In genomic region chr4:1822568-1823544, GRCh38 we compare ENCODE assay signal across 1 cellular context.
A peak's percentile ranks its signal among the peaks of the same experiment; 100 is the strongest.
TF ChIP-seq lines count a peak whose summit lies in the region.

No MANE protein-coding gene starts in this region.

TF ChIP-seq in HepG2, 621 proteins besides CTCF, POLR2A, EP300 and RAD21:
- TF ChIP-seq, protein P1, sequence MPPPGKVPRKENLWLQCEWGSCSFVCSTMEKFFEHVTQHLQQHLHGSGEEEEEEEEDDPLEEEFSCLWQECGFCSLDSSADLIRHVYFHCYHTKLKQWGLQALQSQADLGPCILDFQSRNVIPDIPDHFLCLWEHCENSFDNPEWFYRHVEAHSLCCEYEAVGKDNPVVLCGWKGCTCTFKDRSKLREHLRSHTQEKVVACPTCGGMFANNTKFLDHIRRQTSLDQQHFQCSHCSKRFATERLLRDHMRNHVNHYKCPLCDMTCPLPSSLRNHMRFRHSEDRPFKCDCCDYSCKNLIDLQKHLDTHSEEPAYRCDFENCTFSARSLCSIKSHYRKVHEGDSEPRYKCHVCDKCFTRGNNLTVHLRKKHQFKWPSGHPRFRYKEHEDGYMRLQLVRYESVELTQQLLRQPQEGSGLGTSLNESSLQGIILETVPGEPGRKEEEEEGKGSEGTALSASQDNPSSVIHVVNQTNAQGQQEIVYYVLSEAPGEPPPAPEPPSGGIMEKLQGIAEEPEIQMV (CRISPR knock-in tag; IDR thresholded peaks at IDR 0.05; ENCODE audit: low read depth) = no peak
- no peak for TF ChIP-seq SMARCE1 (IDR thresholded peaks at IDR 0.05; ENCODE audit: borderline replicate concordance)
- no peak for TF ChIP-seq CENPT (CRISPR knock-in tag; IDR thresholded peaks at IDR 0.05; ENCODE audit: low read depth)
- TF ChIP-seq LCORL (IDR thresholded peaks at IDR 0.05) = no peak
- no peak for TF ChIP-seq LCORL (CRISPR knock-in tag; IDR thresholded peaks at IDR 0.05)
- TF ChIP-seq AGO2 (optimal IDR thresholded peaks at IDR 0.05; ENCODE audit: low read depth, low read length) = peak; percentile 45
- no peak for TF ChIP-seq SMC3 (IDR thresholded peaks at IDR 0.05; ENCODE audit: low read length)
- no peak for TF ChIP-seq ZNF367 (CRISPR knock-in tag; IDR thresholded peaks at IDR 0.05; ENCODE audit: borderline replicate concordance)
- no peak for TF ChIP-seq WIZ (CRISPR knock-in tag; IDR thresholded peaks at IDR 0.05)
